In genomic region chr1:99481-99880, GRCh38 we compare ENCODE assay signal across 7 cellular contexts. TPM values are rescaled to one million over a fixed set of nuclear protein-coding genes. Genes with fewer than 3 reads are reported as not detected.
"Had no signal": no experiment of that assay in that cellular context is flagged by ENCODE, and none has a peak within 500 bp of the region (broad histone marks: within the 10 kb centered on the region; RNA-seq: fewer than 3 reads in every experiment).

No MANE protein-coding gene starts in this region.

RNA-seq across cellular contexts. Expression of gene OR4F5, which starts 34.3 kb away (rescaled TPM):
- total RNA-seq: GM23248, GM23338, H1, H4, H7, H9, HFFc6 had no signal
